ENCODE assay signal across 8 cellular contexts in the genomic region with DNA sequence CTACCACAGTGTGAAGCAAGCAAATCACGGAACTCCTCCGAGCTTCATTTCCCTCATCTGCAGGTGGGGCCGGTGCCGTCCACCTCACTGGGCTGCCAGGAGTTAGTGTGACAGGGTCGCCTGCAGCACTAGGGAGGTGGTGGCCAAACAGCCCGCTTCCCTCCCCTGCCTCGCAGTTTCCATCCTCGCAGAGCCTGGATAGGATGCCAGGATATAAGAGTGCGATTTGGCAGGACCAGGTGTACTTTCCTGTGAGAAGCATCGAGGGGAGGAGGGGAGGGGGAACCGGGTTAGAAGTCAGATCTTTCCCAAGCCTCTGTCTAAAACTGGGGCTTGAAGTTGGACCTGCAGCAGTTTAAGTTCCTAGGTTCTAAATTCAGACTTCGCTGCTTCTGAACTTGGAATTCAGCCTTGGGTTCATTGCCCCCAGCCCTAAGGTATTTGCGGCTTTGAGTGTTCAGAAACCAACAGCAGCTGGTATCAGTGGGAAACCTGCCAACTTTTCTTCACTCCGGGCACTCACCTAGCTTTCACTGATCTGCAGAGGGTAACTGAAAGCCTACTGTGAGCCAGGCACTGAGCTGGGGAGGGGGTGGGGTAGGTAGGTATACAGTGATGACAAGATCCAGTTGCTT. TPM values are rescaled to one million over a fixed set of nuclear protein-coding genes. Genes with fewer than 3 reads are reported as not detected.
A peak's percentile ranks its signal among the peaks of the same experiment; 100 is the strongest.
DNase-seq lines count a peak whose midpoint lies in the region; ATAC-seq and TF ChIP-seq lines count a peak whose summit lies in the region.

No MANE protein-coding gene starts in this region.

- intact Hi-C loops in gastrocnemius medialis (cut with DNase I; ENCODE audit: low total_unique reads), result loop anchor here (2.0 to 10.0 kb wide), 4 partner anchors 181 to 639 kb away; no protein-coding TSS in a partner anchor

- peak overlapping the region; percentile 82 for H3K4me3 ChIP-seq in AG04450 (ENCODE audit: low read depth, low read length)
- H3K4me3 ChIP-seq in iPS-15b (ENCODE audit: low read depth, low read length), result peak overlapping the region; percentile 76
- peak overlapping the region; percentile 58 to 97 (median 92) for H3K4me3 ChIP-seq in gastrocnemius medialis

- DNase-seq in AG04450 (ENCODE audit: low read depth, low spot score) (no peak), HT1080 (ENCODE audit: low read depth) (peak; percentile 77), RPMI7951 (ENCODE audit: low read depth) (peak; percentile 83), gastrocnemius medialis (peak; percentile 70 to 82), NCI-H1436 (lab: John Stamatoyannopoulos, UW) (no peak)

- H3K36me3 ChIP-seq in iPS-15b (ENCODE audit: control insufficient read depth, insufficient read depth, low read length) (no peaks in the 10 kb centered on the region), gastrocnemius medialis (peaks cover 0 to 8% of the 10 kb centered on the region in 2 donors)

- H3K4me1 ChIP-seq in iPS-15b (ENCODE audit: control insufficient read depth, insufficient read depth, low read length), result peaks cover 3% of the 10 kb centered on the region
- peaks cover 3 to 17% of the 10 kb centered on the region in 2 donors for H3K4me1 ChIP-seq in gastrocnemius medialis

- in situ Hi-C loops in gastrocnemius medialis (cut with MboI; ENCODE audit: low sequenced_read_pairs in 4 of 4), result loop anchor here (10.0 to 25.0 kb wide), 5 partner anchors 102 to 909 kb away; a partner anchor contains a TSS

- peak overlapping the region; percentile 99 for H3K27ac ChIP-seq in AG04450 (ENCODE audit: low read depth, low read length)
- peak overlapping the region; percentile 98 for H3K27ac ChIP-seq in angular gyrus (ENCODE audit: low read depth, low read length)
- peak overlapping the region; percentile 91 to 100 (median 99) for H3K27ac ChIP-seq in gastrocnemius medialis

- no peak overlapping the region for H3K9ac ChIP-seq in iPS-15b (ENCODE audit: low read depth, low read length)

- peaks cover 13% of the 10 kb centered on the region; the same call in 1 of the 2 replicates for H3K9me3 ChIP-seq in AG04450 (ENCODE audit: control insufficient read depth, insufficient read depth, low read length)
- no peaks in the 10 kb centered on the region for H3K9me3 ChIP-seq in iPS-15b (ENCODE audit: control insufficient read depth, insufficient read depth, low read length)
- no peaks in the 10 kb centered on the region for H3K9me3 ChIP-seq in gastrocnemius medialis

- TF ChIP-seq CTCF in AG04450 (IDR thresholded peaks at IDR 0.05; ENCODE audit: low read depth, low read length), result no peak
- TF ChIP-seq CTCF in gastrocnemius medialis (IDR thresholded peaks at IDR 0.05 in 4 of 5, conservative IDR thresholded peaks at IDR 0.05 in 1 of 5), result peak in 1 of 5 experiments; percentile 3

- CTCF ChIA-PET in AG04450 (lab: Charles Lee), result interaction anchor here (0.6 to 1.1 kb wide), 5 partner anchors 228 to 918 kb away, joined by 3 to 5 read pairs (median 3); no protein-coding TSS in a partner anchor

- H3K27me3 ChIP-seq in AG04450 (ENCODE audit: control insufficient read depth, insufficient read depth, low read length) (no peaks in the 10 kb centered on the region), iPS-15b (ENCODE audit: control insufficient read depth, insufficient read depth, low read length) (peaks cover 30% of the 10 kb centered on the region), gastrocnemius medialis (no peaks in the 10 kb centered on the region)

- POLR2A ChIA-PET in AG04450 (lab: Yijun Ruan, JAX), result interaction anchor here (0.6 to 2.4 kb wide), 5 partner anchors 98 to 974 kb away, joined by 3 to 12 read pairs (median 9); no protein-coding TSS in a partner anchor

- ATAC-seq in gastrocnemius medialis (peak; percentile 14 to 20), HG02840 (IDR thresholded peaks at IDR 0.05; ENCODE audit: low FRiP score, unreplicated experiment) (no peak)

- TF ChIP-seq POLR2A in gastrocnemius medialis (IDR thresholded peaks at IDR 0.05), result peak in 1 of 2 donors; percentile 45

RNA-seq across cellular contexts. Expression of a gene that starts 1.7 kb away (rescaled TPM):
- 48.7 and 56.5 TPM in 2 replicates for polyA plus RNA-seq in AG04450 (2011; rRNA removed)
- 95.6 and 108 TPM in 2 replicates for polyA minus RNA-seq in AG04450 (2011; rRNA and poly(A)+ RNA removed)
- total RNA-seq in HT1080 (2014; rRNA removed; shearing (Covaris generic)), result 112 and 132 TPM in 2 replicates
- polyA plus RNA-seq in HT1080 (2015; cell fraction: cytosol; rRNA removed), result 96.8 and 99.6 TPM in 2 replicates
- polyA plus RNA-seq in HT1080 (2015; cell fraction: nucleus; rRNA removed), result 173 and 201 TPM in 2 replicates
- 36.6 and 49.7 TPM in 2 replicates for total RNA-seq in RPMI7951 (2014; rRNA removed; shearing (Covaris generic))
- total RNA-seq in gastrocnemius medialis, result 100 to 1,000 TPM in 2 of 4 donors, 10 to 100 TPM in 2; 41.2 to 104 (median 90.8) TPM

Comparison
In these comparisons a context has a peak if more than half of its experiments do, and no peak if none do; other contexts are left out.
1. DNase-seq: peak in HT1080 (single experiment), RPMI7951 (single experiment) and gastrocnemius medialis (2 of 2); none in AG04450 (single experiment) and NCI-H1436 (single experiment).
2. Peak in every context shown above with its lines, with median percentiles within 50 percentile points of each other: H3K27ac ChIP-seq and H3K4me3 ChIP-seq.